Comparison of ENCODE assay signal across 17 cellular contexts in the genomic region with DNA sequence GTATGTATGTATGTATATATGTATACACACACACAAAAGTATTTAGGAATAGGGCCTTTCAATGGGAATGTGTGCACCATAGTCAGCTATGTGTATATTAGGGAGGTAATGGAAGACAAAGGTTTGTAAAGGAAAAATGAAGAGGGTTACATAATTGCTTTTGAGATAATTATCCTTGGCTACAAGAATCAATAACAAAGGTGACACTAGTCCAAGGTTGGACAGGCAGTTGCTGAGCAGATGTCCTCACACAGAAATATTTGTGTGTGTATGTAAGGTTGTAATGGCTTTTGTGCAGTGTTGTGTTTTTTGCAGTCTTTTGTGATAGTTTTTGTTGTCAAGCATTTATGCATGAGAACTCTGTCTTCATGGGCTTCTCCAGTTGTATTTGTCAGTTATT.
A peak's percentile ranks its signal among the peaks of the same experiment; 100 is the strongest.
DNase-seq lines count a peak whose midpoint lies in the region; TF ChIP-seq lines count a peak whose summit lies in the region.
"Had no signal": no experiment of that assay in that cellular context is flagged by ENCODE, and none has a peak within 500 bp of the region (broad histone marks: within the 10 kb centered on the region; RNA-seq: fewer than 3 reads in every experiment).

No MANE protein-coding gene starts in this region.

- H3K4me3 ChIP-seq in esophagus muscularis mucosa (no peak overlapping the region), dorsolateral prefrontal cortex (no peak overlapping the region)
- H3K4me3 ChIP-seq: A549, HAP-1 had no signal

- no peaks in the 10 kb centered on the region for H3K36me3 Mint-ChIP-seq in Calu3 (ENCODE audit: insufficient read depth, unreplicated experiment)
- H3K36me3 Mint-ChIP-seq: CD4-positive, alpha-beta memory T cell had no signal

- H3K4me1 ChIP-seq in esophagus muscularis mucosa: no peaks in the 10 kb centered on the region

- no peak overlapping the region for H3K4me3 Mint-ChIP-seq in Calu3 (ENCODE audit: low read depth, unreplicated experiment)
- H3K4me3 Mint-ChIP-seq: CD4-positive, alpha-beta memory T cell; HFFc6 had no signal

- no peaks in the 10 kb centered on the region for H3K27me3 Mint-ChIP-seq in Calu3 (ENCODE audit: unreplicated experiment)
- H3K27me3 Mint-ChIP-seq: CD4-positive, alpha-beta memory T cell had no signal

- H3K27me3 ChIP-seq in esophagus muscularis mucosa: no peaks in the 10 kb centered on the region
- H3K27me3 ChIP-seq in dorsolateral prefrontal cortex: no peaks in the 10 kb centered on the region

- no peaks in the 10 kb centered on the region for H3K9me3 Mint-ChIP-seq in Calu3 (ENCODE audit: low read depth, unreplicated experiment)
- H3K9me3 Mint-ChIP-seq: HFFc6 had no signal

- no TSS peak for BruUV-seq in Calu3 (replicated peaks; lab: Mats Ljungman, UMichigan)

- peak overlapping the region; percentile 24 for H3K27ac Mint-ChIP-seq in Calu3 (ENCODE audit: unreplicated experiment)
- H3K27ac Mint-ChIP-seq: CD4-positive, alpha-beta memory T cell; HFFc6 had no signal

- TF ChIP-seq CTCF in Calu3 (IDR thresholded peaks at IDR 0.05; ENCODE audit: unreplicated experiment): no peak
- no peak for TF ChIP-seq CTCF in esophagus muscularis mucosa (IDR thresholded peaks at IDR 0.05)
- TF ChIP-seq CTCF in dorsolateral prefrontal cortex (IDR thresholded peaks at IDR 0.05 in 54 of 56, conservative IDR thresholded peaks at IDR 0.05 in 2 of 56; ENCODE audit: low read depth in 1 of 56, partially characterized antibody in 56 of 56): no peak

- peaks cover 26% of the 10 kb centered on the region for H3K4me1 Mint-ChIP-seq in Calu3 (ENCODE audit: low read depth, unreplicated experiment)
- H3K4me1 Mint-ChIP-seq: CD4-positive, alpha-beta memory T cell had no signal

- intact Hi-C loops in Calu3 (cut with micrococcal nuclease; ENCODE audit: unreplicated experiment) (no loop called here), esophagus muscularis mucosa (cut with DNase I) (no loop called here), dorsolateral prefrontal cortex (cut with DNase I) (no loop called here)

- TF ChIP-seq EP300 in esophagus muscularis mucosa (IDR thresholded peaks at IDR 0.05): no peak

- no peak for TF ChIP-seq POLR2A in esophagus muscularis mucosa (IDR thresholded peaks at IDR 0.05; ENCODE audit: low read depth)

- peak; percentile 22 for DNase-seq in NCI-H1105 treated with DMSO at 0.1 percent for 48 hours (lab: John Stamatoyannopoulos, UW)
- no peak for DNase-seq in NCI-H1105 (lab: John Stamatoyannopoulos, UW)
- no peak for DNase-seq in Calu3
- DNase-seq in NCI-H146 treated with DMSO at 0.1 percent for 48 hours (lab: John Stamatoyannopoulos, UW; ENCODE audit: unreplicated experiment): peak; percentile 27
- DNase-seq in esophagus muscularis mucosa (ENCODE audit: extremely low spot score): peak; percentile 3
- no peak for DNase-seq in dorsolateral prefrontal cortex
- no peak for DNase-seq in middle frontal gyrus (ENCODE audit: extremely low spot score, low spot score)
- DNase-seq: 8988T; C1 segment of cervical spinal cord; CD4-positive, alpha-beta memory T cell; COR-L47; DMS153; DND-41; GOT3; HFFc6 had no signal

- CTCF ChIA-PET in Calu3 (lab: Charles Lee): no interaction called here

- no peak overlapping the region for H3K27ac ChIP-seq in esophagus muscularis mucosa (replicated peaks in 1 of 4)
- no peak overlapping the region for H3K27ac ChIP-seq in dorsolateral prefrontal cortex

- no peaks in the 10 kb centered on the region for H3K36me3 ChIP-seq in esophagus muscularis mucosa
- H3K36me3 ChIP-seq: HAP-1 had no signal

- H3K9me3 ChIP-seq in esophagus muscularis mucosa: no peaks in the 10 kb centered on the region
- H3K9me3 ChIP-seq: A549, HAP-1 had no signal

Comparison
In these comparisons a context has a peak if more than half of its experiments do, and no peak if none do; other contexts are left out.
1. DNase-seq: peak in NCI-H1105 treated with DMSO at 0.1 percent for 48 hours (single experiment), NCI-H146 treated with DMSO at 0.1 percent for 48 hours (single experiment) and esophagus muscularis mucosa (single experiment); none in NCI-H1105 (single experiment), Calu3 (single experiment), dorsolateral prefrontal cortex (0 of 10) and middle frontal gyrus (single experiment).